ENCODE assay signal across 27 cellular contexts in the genomic region with DNA sequence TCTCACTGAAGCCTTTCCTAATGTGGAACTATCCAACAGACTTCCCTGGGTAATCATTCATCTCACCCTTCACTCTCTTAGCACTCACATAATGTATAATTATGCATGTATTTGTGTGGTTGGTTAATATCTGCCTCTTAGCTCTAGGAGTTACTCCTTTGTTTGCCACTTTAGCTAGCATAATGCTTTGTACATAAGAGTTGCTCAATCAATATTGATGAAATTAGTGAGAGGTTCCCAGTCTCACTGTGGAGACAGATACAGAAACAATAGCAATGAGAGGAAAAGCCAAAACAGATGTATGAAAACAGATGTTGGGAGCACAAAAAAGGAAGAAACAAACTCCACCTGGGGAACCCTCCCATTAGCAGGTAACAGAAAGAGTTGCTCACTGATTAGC.
"Had no signal": no experiment of that assay in that cellular context is flagged by ENCODE, and none has a peak within 500 bp of the region (broad histone marks: within the 10 kb centered on the region; RNA-seq: fewer than 3 reads in every experiment).

No MANE protein-coding gene starts in this region.

- FAIRE-seq: pancreas, small intestine had no signal

- H3K36me3 Mint-ChIP-seq: natural killer cell treated with Interleukin-12 subunit alpha and Interleukin-12 subunit beta and Interleukin-15 and Interleukin-18, amount 100 ng/mL, for 72 hours; stimulated activated effector memory CD8-positive, alpha-beta T cell treated with anti-CD3 and anti-CD28 coated beads, Interleukin-12 subunit alpha, Interleukin-12 subunit beta, amount 100 ng/mL, for 72 hours had no signal

- H3K4me1 ChIP-seq: pancreas, prostate gland, right lobe of liver, sigmoid colon, stomach, tibial artery, transverse colon, upper lobe of right lung, uterus had no signal

- H3K36me3 ChIP-seq: neutrophil, pancreas, prostate gland, right lobe of liver, sigmoid colon, thoracic aorta, transverse colon, upper lobe of right lung, uterus had no signal

- DNase-seq: naive thymus-derived CD8-positive, alpha-beta T cell; nephron progenitor cell; nucleus accumbens; pancreas; right cardiac atrium; right lobe of liver; sigmoid colon; small intestine; stimulated activated CD4-positive, alpha-beta T cell treated with anti-CD3 and anti-CD28 coated beads, Interleukin-15, amount 100 ng/mL, for 24 hours; stimulated activated CD4-positive, alpha-beta T cell treated with anti-CD3 and anti-CD28 coated beads, Interleukin-2, amount 100 ng/mL, for 24 hours; stimulated activated CD4-positive, alpha-beta T cell treated with anti-CD3 and anti-CD28 coated beads, Interleukin-2, amount 100 ng/mL, for 48 hours; stimulated activated CD4-positive, alpha-beta T cell treated with anti-CD3 and anti-CD28 coated beads, Interleukin-4, amount 100 ng/mL, for 24 hours; stimulated activated naive B cell treated with anti-CD40 and anti-IgM and Interleukin-4, amounts not matched to agents 10 μg/mL and 1 μg/mL and 100 μg/mL, for 72 hours; stimulated activated naive CD4-positive, alpha-beta T cell treated with Interleukin-2 at 50 U/mL for 16 hours; stomach; tibial artery; transverse colon; upper lobe of right lung; uterus had no signal

- H3K27ac Mint-ChIP-seq: naive thymus-derived CD8-positive, alpha-beta T cell; natural killer cell treated with Interleukin-12 subunit alpha and Interleukin-12 subunit beta and Interleukin-15 and Interleukin-18, amount 100 ng/mL, for 72 hours; nephron progenitor cell; stimulated activated effector memory CD8-positive, alpha-beta T cell treated with anti-CD3 and anti-CD28 coated beads, Interleukin-12 subunit alpha, Interleukin-12 subunit beta, amount 100 ng/mL, for 72 hours; stimulated activated naive B cell treated with anti-CD40 and anti-IgM and Interleukin-4, amounts not matched to agents 10 μg/mL and 1 μg/mL and 100 μg/mL, for 72 hours; stimulated activated naive CD8-positive, alpha-beta T cell treated with anti-CD3 and anti-CD28 coated beads, Interleukin-15, Interleukin-2, amounts not matched to agents 100 ng/mL and 50 ng/mL, for 24 hours; type B pancreatic cell had no signal

- H3K4me3 ChIP-seq: pancreas, prostate gland, right lobe of liver, sigmoid colon, stomach, thoracic aorta, tibial artery, transverse colon, upper lobe of right lung, uterus had no signal

- H3K9me3 ChIP-seq: neutrophil, pancreas, prostate gland, right lobe of liver, thoracic aorta, tibial artery, transverse colon, upper lobe of right lung, uterus had no signal

- H3K4me1 Mint-ChIP-seq: nephron progenitor cell; stimulated activated effector memory CD8-positive, alpha-beta T cell treated with anti-CD3 and anti-CD28 coated beads, Interleukin-12 subunit alpha, Interleukin-12 subunit beta, amount 100 ng/mL, for 72 hours had no signal

- H3K27ac ChIP-seq: neutrophil, pancreas, prostate gland, right lobe of liver, sigmoid colon, stomach, thoracic aorta, tibial artery, transverse colon, upper lobe of right lung, uterus had no signal

- H3K27me3 Mint-ChIP-seq: naive thymus-derived CD8-positive, alpha-beta T cell; natural killer cell treated with Interleukin-12 subunit alpha and Interleukin-12 subunit beta and Interleukin-15 and Interleukin-18, amount 100 ng/mL, for 72 hours; stimulated activated naive B cell treated with anti-CD40 and anti-IgM and Interleukin-4, amounts not matched to agents 10 μg/mL and 1 μg/mL and 100 μg/mL, for 72 hours; stimulated activated naive CD8-positive, alpha-beta T cell treated with anti-CD3 and anti-CD28 coated beads, Interleukin-15, Interleukin-2, amounts not matched to agents 100 ng/mL and 50 ng/mL, for 24 hours; type B pancreatic cell had no signal

- H3K27me3 ChIP-seq: neutrophil, pancreas, right lobe of liver, sigmoid colon, stomach, tibial artery, transverse colon, upper lobe of right lung, uterus had no signal

- H3K4me3 Mint-ChIP-seq: naive thymus-derived CD8-positive, alpha-beta T cell; natural killer cell treated with Interleukin-12 subunit alpha and Interleukin-12 subunit beta and Interleukin-15 and Interleukin-18, amount 100 ng/mL, for 72 hours; nephron progenitor cell; neural crest cell; stimulated activated effector memory CD8-positive, alpha-beta T cell treated with anti-CD3 and anti-CD28 coated beads, Interleukin-12 subunit alpha, Interleukin-12 subunit beta, amount 100 ng/mL, for 72 hours; stimulated activated naive B cell treated with anti-CD40 and anti-IgM and Interleukin-4, amounts not matched to agents 10 μg/mL and 1 μg/mL and 100 μg/mL, for 72 hours; stimulated activated naive CD8-positive, alpha-beta T cell treated with anti-CD3 and anti-CD28 coated beads, Interleukin-15, Interleukin-2, amounts not matched to agents 100 ng/mL and 50 ng/mL, for 24 hours; type B pancreatic cell had no signal

- ATAC-seq: naive thymus-derived CD8-positive, alpha-beta T cell; natural killer cell treated with Interleukin-12 subunit alpha and Interleukin-12 subunit beta and Interleukin-15 and Interleukin-18, amount 100 ng/mL, for 72 hours; pancreas; right cardiac atrium; stimulated activated effector memory CD8-positive, alpha-beta T cell treated with anti-CD3 and anti-CD28 coated beads, Interleukin-12 subunit alpha, Interleukin-12 subunit beta, amount 100 ng/mL, for 72 hours; stimulated activated naive B cell treated with anti-CD40 and anti-IgM and Interleukin-4, amounts not matched to agents 10 μg/mL and 1 μg/mL and 100 μg/mL, for 72 hours; upper lobe of right lung had no signal

- H3K9me3 Mint-ChIP-seq: neural crest cell; stimulated activated naive CD8-positive, alpha-beta T cell treated with anti-CD3 and anti-CD28 coated beads, Interleukin-15, Interleukin-2, amounts not matched to agents 100 ng/mL and 50 ng/mL, for 24 hours; type B pancreatic cell had no signal
